In genomic region chr6:41074692-41075436, GRCh38 we compare ENCODE assay signal across 9 cellular contexts. TPM values are rescaled to one million over a fixed set of nuclear protein-coding genes. Genes with fewer than 3 reads are reported as not detected.
DNase-seq lines count a peak whose midpoint lies in the region; ATAC-seq, FAIRE-seq and TF ChIP-seq lines count a peak whose summit lies in the region.
"Had no signal": no experiment of that assay in that cellular context is flagged by ENCODE, and none has a peak within 500 bp of the region (broad histone marks: within the 10 kb centered on the region; RNA-seq: fewer than 3 reads in every experiment).

No MANE protein-coding gene starts in this region.

- H4K20me1 ChIP-seq in MM.1S (ENCODE audit: insufficient read depth, low read length) = no peaks in the 10 kb centered on the region

- peaks cover 9% of the 10 kb centered on the region for H3K36me3 ChIP-seq in MM.1S (replicated peaks; ENCODE audit: insufficient read depth, low read length)

- H2AFZ ChIP-seq in MM.1S (ENCODE audit: low read length) = no peak overlapping the region

- 0 out of 2 replicates have a peak, but pooled peaks cover 3% of the 10 kb centered on the region for H3K4me1 ChIP-seq in MM.1S (ENCODE audit: low read length)

- peak overlapping the region; percentile 76 for H3K4me2 ChIP-seq in MM.1S (ENCODE audit: low read depth, low read length)

- H3K27ac ChIP-seq in MM.1S (ENCODE audit: low read length) (peak overlapping the region; percentile 99; the same call in 1 of the 2 replicates), cingulate gyrus (ENCODE audit: low read depth, low read length) (peak overlapping the region; percentile 95)

- peak overlapping the region; percentile 99; the same call in 1 of the 2 replicates for H3K9ac ChIP-seq in MM.1S (ENCODE audit: low read length)

- H3K4me3 ChIP-seq in MM.1S (ENCODE audit: low read length) = peak overlapping the region; percentile 95

- FAIRE-seq in D721Med (lab: Jason Lieb, UNC) = no peak

- H3K9me3 ChIP-seq in MM.1S (replicated peaks; ENCODE audit: insufficient read depth, low read length) = no peaks in the 10 kb centered on the region

- H3K36me3 Mint-ChIP-seq in CD14-positive monocyte = peaks cover 19 to 20% of the 10 kb centered on the region in 2 donors
- peaks cover 13% of the 10 kb centered on the region for H3K36me3 Mint-ChIP-seq in natural killer cell treated with Interleukin-12 subunit alpha and Interleukin-12 subunit beta and Interleukin-15 and Interleukin-18, amount 100 ng/mL, for 72 hours

- ATAC-seq in natural killer cell treated with Interleukin-12 subunit alpha and Interleukin-12 subunit beta and Interleukin-15 and Interleukin-18, amount 100 ng/mL, for 72 hours = no peak
- no peak for ATAC-seq in HG02610 (IDR thresholded peaks at IDR 0.05; ENCODE audit: unreplicated experiment)

- H3K4me1 Mint-ChIP-seq in CD14-positive monocyte = peaks cover 31% of the 10 kb centered on the region
- peaks cover 23 to 41% of the 10 kb centered on the region in 2 donors for H3K4me1 Mint-ChIP-seq in natural killer cell treated with Interleukin-12 subunit alpha and Interleukin-12 subunit beta and Interleukin-15 and Interleukin-18, amount 100 ng/mL, for 72 hours (ENCODE audit: low read depth in 2 of 2)

- H3F3A ChIP-seq in MM.1S (ENCODE audit: insufficient read depth, low read length) = peaks cover 23% of the 10 kb centered on the region

- H3K4me3 Mint-ChIP-seq in CD14-positive monocyte = peak overlapping the region; percentile 86 to 92
- H3K4me3 Mint-ChIP-seq in natural killer cell treated with Interleukin-12 subunit alpha and Interleukin-12 subunit beta and Interleukin-15 and Interleukin-18, amount 100 ng/mL, for 72 hours = peak overlapping the region; percentile 94

- intact Hi-C loops in CD14-positive monocyte (cut with micrococcal nuclease) = loop anchor here (5.0 to 10.0 kb wide), 3 partner anchors 107 to 660 kb away; partner anchors contain the start of gene TFEB (in 1 of the 2)

- H3K9me2 ChIP-seq in MM.1S (replicated peaks; ENCODE audit: insufficient read depth, low read length) = no peaks in the 10 kb centered on the region

- no peaks in the 10 kb centered on the region for H3K9me3 Mint-ChIP-seq in CD14-positive monocyte
- no peaks in the 10 kb centered on the region for H3K9me3 Mint-ChIP-seq in natural killer cell treated with Interleukin-12 subunit alpha and Interleukin-12 subunit beta and Interleukin-15 and Interleukin-18, amount 100 ng/mL, for 72 hours

- H3K27me3 Mint-ChIP-seq in CD14-positive monocyte (ENCODE audit: low read depth in 3 of 3) = no peaks in the 10 kb centered on the region
- no peaks in the 10 kb centered on the region for H3K27me3 Mint-ChIP-seq in natural killer cell treated with Interleukin-12 subunit alpha and Interleukin-12 subunit beta and Interleukin-15 and Interleukin-18, amount 100 ng/mL, for 72 hours

- TF ChIP-seq CTCF in CD14-positive monocyte (IDR thresholded peaks at IDR 0.05) (no peak), MM.1S (IDR thresholded peaks at IDR 0.05; ENCODE audit: low read length) (no peak), D721Med (IDR thresholded peaks at IDR 0.05; ENCODE audit: insufficient read depth, missing control alignments) (no peak)

- H3K79me2 ChIP-seq in MM.1S (ENCODE audit: low read length) = peaks cover 76% of the 10 kb centered on the region

- H3K27me3 ChIP-seq in MM.1S (replicated peaks; ENCODE audit: insufficient read depth, low read length) = no peaks in the 10 kb centered on the region

- H3K27ac Mint-ChIP-seq in CD14-positive monocyte = peak overlapping the region; percentile 94 to 97 (median 96)
- H3K27ac Mint-ChIP-seq in natural killer cell treated with Interleukin-12 subunit alpha and Interleukin-12 subunit beta and Interleukin-15 and Interleukin-18, amount 100 ng/mL, for 72 hours = peak overlapping the region; percentile 90 to 91

- DNase-seq in CD14-positive monocyte (ENCODE audit: low spot score) = no peak
- DNase-seq in MM.1S = no peak
- no peak for DNase-seq in natural killer cell treated with Interleukin-12 subunit alpha and Interleukin-12 subunit beta and Interleukin-15 and Interleukin-18, amount 100 ng/mL, for 72 hours (ENCODE audit: low spot score)
- DNase-seq in NCI-H1930 (lab: John Stamatoyannopoulos, UW) = no peak
- no peak for DNase-seq in hippocampal formation (lab: John Stamatoyannopoulos, UW)
- no peak for DNase-seq in D721Med (ENCODE audit: insufficient read length, low spot score)
- DNase-seq: activated CD4-positive, CD25-positive, alpha-beta regulatory T cell had no signal

RNA-seq across cellular contexts. Expression of gene NFYA, which starts 2.1 kb away (rescaled TPM):
- polyA plus RNA-seq in CD14-positive monocyte = 10 to 100 TPM in 1 of 2 donors, 1 to 10 TPM in 1; 9.7 to 10.7 TPM
- 10 to 100 TPM; 21.6 to 27.7 TPM for total RNA-seq in natural killer cell treated with Interleukin-12 subunit alpha and Interleukin-12 subunit beta and Interleukin-15 and Interleukin-18, amount 100 ng/mL, for 72 hours

RNA-seq across cellular contexts. Expression of gene OARD1, which starts 2.7 kb away (rescaled TPM):
- 10 to 100 TPM; 16.8 to 23.6 TPM for polyA plus RNA-seq in CD14-positive monocyte
- total RNA-seq in natural killer cell treated with Interleukin-12 subunit alpha and Interleukin-12 subunit beta and Interleukin-15 and Interleukin-18, amount 100 ng/mL, for 72 hours = 10 to 100 TPM; 28.5 to 31.1 TPM

RNA-seq across cellular contexts. Expression of gene APOBEC2, which starts 21.9 kb away (rescaled TPM):
- polyA plus RNA-seq in CD14-positive monocyte = under 1 TPM; 0.14 to 0.42 TPM
- not detected for total RNA-seq in natural killer cell treated with Interleukin-12 subunit alpha and Interleukin-12 subunit beta and Interleukin-15 and Interleukin-18, amount 100 ng/mL, for 72 hours

RNA-seq across cellular contexts. Expression of gene TSPO2, which starts 32.6 kb away (rescaled TPM):
- polyA plus RNA-seq in CD14-positive monocyte = not detected
- total RNA-seq in natural killer cell treated with Interleukin-12 subunit alpha and Interleukin-12 subunit beta and Interleukin-15 and Interleukin-18, amount 100 ng/mL, for 72 hours = not detected

RNA-seq across cellular contexts. Expression of gene UNC5CL, which starts 35.8 kb away (rescaled TPM):
- polyA plus RNA-seq in CD14-positive monocyte = under 1 TPM in 1 of 2 donors, not detected in 1; 0.09 TPM
- 1 to 10 TPM; 2.4 to 5.0 TPM for total RNA-seq in natural killer cell treated with Interleukin-12 subunit alpha and Interleukin-12 subunit beta and Interleukin-15 and Interleukin-18, amount 100 ng/mL, for 72 hours
